ENCODE assay signal across 8 cellular contexts in genomic region chr9:91711755-91712591, GRCh38.
DNase-seq lines count a peak whose midpoint lies in the region; ATAC-seq lines count a peak whose summit lies in the region.

No MANE protein-coding gene starts in this region.

- H3K27ac Mint-ChIP-seq in immature natural killer cell, result no peak overlapping the region

- ATAC-seq in GM19395 (IDR thresholded peaks at IDR 0.05; ENCODE audit: unreplicated experiment) (peak; percentile 90), HG03432 (IDR thresholded peaks at IDR 0.05; ENCODE audit: unreplicated experiment) (peak; percentile 92), GM19324 (IDR thresholded peaks at IDR 0.05; ENCODE audit: low FRiP score, unreplicated experiment) (no peak)

- peaks cover 0 to 8% of the 10 kb centered on the region in 2 donors for H3K4me1 Mint-ChIP-seq in immature natural killer cell

- DNase-seq in CD1c-positive myeloid dendritic cell (ENCODE audit: extremely low spot score) (peak; percentile 88), immature natural killer cell (peak; percentile 66 to 71 (median 67)), stromal cell of bone marrow (ENCODE audit: low read depth) (peak; percentile 44), NCI-H2171 (lab: John Stamatoyannopoulos, UW) (no peak)
- peak; percentile 11 to 38 for DNase-seq in activated CD4-positive, alpha-beta T cell treated with anti-CD3 and anti-CD28 coated beads for 4 hours

- H3K36me3 Mint-ChIP-seq in immature natural killer cell, result peaks cover 0 to 5% (median 0%) of the 10 kb centered on the region in 3 donors

- no peak overlapping the region for H3K4me3 Mint-ChIP-seq in immature natural killer cell

- H3K27me3 Mint-ChIP-seq in immature natural killer cell (ENCODE audit: low read depth in 3 of 3), result peaks cover 4 to 6% (median 6%) of the 10 kb centered on the region in 3 donors

- H3K9me3 Mint-ChIP-seq in immature natural killer cell, result peaks cover 0 to 3% (median 0%) of the 10 kb centered on the region in 6 donors
